Comparison of ENCODE assay signal across 5 cellular contexts in the genomic region with DNA sequence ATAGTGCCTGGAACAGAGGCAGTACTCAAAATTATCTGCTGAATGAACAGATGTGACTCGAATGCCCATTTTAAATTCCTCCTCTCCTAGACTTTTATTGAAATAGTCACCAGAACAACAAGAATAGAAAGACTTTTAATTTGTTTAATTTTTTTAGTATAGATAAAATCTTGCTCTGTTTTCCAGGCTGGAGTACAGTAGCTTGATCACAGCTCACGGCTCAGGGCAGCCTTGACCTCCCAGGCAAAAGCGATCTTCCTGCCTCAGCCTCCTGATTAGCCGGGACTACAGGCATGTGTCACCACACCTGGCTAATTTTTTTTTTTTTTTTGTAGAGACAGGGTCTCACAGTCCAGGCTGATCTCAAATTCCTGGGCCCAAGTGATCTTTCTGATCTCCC.
"Had no signal": no experiment of that assay in that cellular context is flagged by ENCODE, and none has a peak within 500 bp of the region (broad histone marks: within the 10 kb centered on the region; RNA-seq: fewer than 3 reads in every experiment).

No MANE protein-coding gene starts in this region.

- ATAC-seq: HepG2, K562 had no signal

- DNase-seq: IMR-90, KBM-7 had no signal

- H3K4me3 ChIP-seq: K562 had no signal

- H3K27ac ChIP-seq: HL-60 had no signal
